ENCODE assay signal across 1 cellular context in the genomic region with DNA sequence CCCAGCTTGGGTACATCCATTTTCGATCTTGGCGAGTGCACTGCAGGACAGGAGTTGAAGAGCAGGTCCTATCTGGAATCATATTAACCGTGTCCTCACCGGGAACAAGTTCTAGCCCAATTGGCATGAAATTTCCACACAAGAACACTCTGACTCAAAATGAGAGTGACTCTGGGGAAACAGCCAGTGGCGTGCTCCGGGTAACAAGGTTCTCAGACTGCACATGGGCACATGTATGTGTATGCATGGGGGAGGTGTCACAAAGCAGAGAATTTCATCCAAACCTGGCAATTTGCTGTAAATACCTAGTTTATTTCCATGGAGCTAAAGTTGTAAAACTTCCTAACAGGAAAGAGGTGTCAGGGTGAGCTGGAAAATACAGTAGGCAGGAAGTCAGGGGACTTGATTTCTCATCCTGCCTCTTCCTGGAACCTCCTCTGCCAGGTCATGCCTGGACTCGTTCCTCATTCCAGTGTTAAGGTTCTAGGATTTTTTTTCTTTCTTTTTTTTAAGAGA.
TF ChIP-seq lines count a peak whose summit lies in the region.

No MANE protein-coding gene starts in this region.

TF ChIP-seq in endothelial cell of umbilical vein, 7 proteins besides CTCF, POLR2A, EP300 and RAD21 (continued from another document):
- no peak for TF ChIP-seq GATA2 (IDR thresholded peaks at IDR 0.05; ENCODE audit: insufficient read depth, insufficient read length, low read depth, low read length)
- TF ChIP-seq, protein P1, sequence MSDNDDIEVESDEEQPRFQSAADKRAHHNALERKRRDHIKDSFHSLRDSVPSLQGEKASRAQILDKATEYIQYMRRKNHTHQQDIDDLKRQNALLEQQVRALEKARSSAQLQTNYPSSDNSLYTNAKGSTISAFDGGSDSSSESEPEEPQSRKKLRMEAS (IDR thresholded peaks at IDR 0.05; ENCODE audit: insufficient read depth, insufficient read length): no peak
